Comparison of ENCODE assay signal across 11 cellular contexts in the genomic region with DNA sequence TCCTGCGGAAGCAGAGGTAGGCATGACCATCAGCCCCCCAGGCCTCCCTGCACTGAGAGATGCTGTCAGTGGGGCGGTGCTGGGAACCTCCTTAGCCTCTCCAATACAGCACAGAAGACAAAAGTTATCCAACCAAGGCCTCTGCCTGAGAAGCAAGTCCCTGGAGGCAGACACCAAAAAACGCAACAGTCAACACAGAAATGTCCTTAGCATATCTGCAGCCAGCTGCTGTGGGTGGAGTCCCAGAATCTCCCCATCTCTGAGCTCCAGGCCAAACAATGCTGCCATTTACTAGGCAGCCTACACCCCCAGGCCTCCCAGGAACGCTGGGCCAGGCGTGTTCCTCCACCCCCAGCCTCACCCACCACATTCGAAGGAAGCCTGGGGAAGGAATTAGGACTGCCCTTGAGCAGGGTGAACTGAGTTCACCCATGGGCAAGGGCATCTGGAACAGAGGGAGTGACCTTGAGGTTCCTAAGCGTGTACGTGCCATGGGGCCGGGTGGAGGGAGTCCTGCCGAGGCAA. TPM values are rescaled to one million over a fixed set of nuclear protein-coding genes. Genes with fewer than 3 reads are reported as not detected.
DNase-seq lines count a peak whose midpoint lies in the region; ATAC-seq lines count a peak whose summit lies in the region.
"Had no signal": no experiment of that assay in that cellular context is flagged by ENCODE, and none has a peak within 500 bp of the region (broad histone marks: within the 10 kb centered on the region; RNA-seq: fewer than 3 reads in every experiment).

No MANE protein-coding gene starts in this region.

- peak overlapping the region; percentile 66 to 93 (median 78) for H3K4me2 ChIP-seq in BLaER1 treated with 17β-estradiol and CSF1 and Interleukin-3, amounts not matched to agents 10 nM and 100 nM

- H3K27me3 ChIP-seq in BLaER1 treated with 17β-estradiol and CSF1 and Interleukin-3, amounts not matched to agents 10 nM and 100 nM: no peaks in the 10 kb centered on the region
- H3K27me3 ChIP-seq: ascending aorta, pancreas had no signal

- no peak overlapping the region for H3K4me3 Mint-ChIP-seq in T-helper 17 cell
- no peak overlapping the region for H3K4me3 Mint-ChIP-seq in activated T-helper 1 cell treated with anti-CD3 and anti-CD28 coated beads, Interleukin-12 subunit alpha, Interleukin-12 subunit beta, Interleukin-2, Interleukin-4 antibody, amounts not matched to agents 30 ng/mL and 10 ng/mL and 1 ng/mL, durations not matched to agents 14 hours and 24 hours and 36 hours

- H3K9ac ChIP-seq in BLaER1 treated with 17β-estradiol and CSF1 and Interleukin-3, amounts not matched to agents 10 nM and 100 nM: peak overlapping the region; percentile 37 to 72 (median 54); a peak in 21 of 22 replicates

- DNase-seq in T-helper 17 cell (no peak), islet precursor cell (peak; percentile 97), GOT3 (lab: John Stamatoyannopoulos, UW) (no peak)
- no peak for DNase-seq in activated CD4-positive, alpha-beta T cell treated with anti-CD3 and anti-CD28 coated beads, Interleukin-2, amount 50 U/mL, for 48 hours
- DNase-seq in activated T-helper 1 cell treated with anti-CD3 and anti-CD28 coated beads, Interleukin-12 subunit alpha, Interleukin-12 subunit beta, Interleukin-2, Interleukin-4 antibody, amounts not matched to agents 30 ng/mL and 10 ng/mL and 1 ng/mL, durations not matched to agents 14 hours and 24 hours and 36 hours (ENCODE audit: low spot score): no peak
- DNase-seq: NCI-H187 treated with DMSO at 0.1 percent for 48 hours had no signal

- peaks cover 50 to 94% (median 69%) of the 10 kb centered on the region in 11 experiments for H3K36me3 ChIP-seq in BLaER1 treated with 17β-estradiol and CSF1 and Interleukin-3, amounts not matched to agents 10 nM and 100 nM
- H3K36me3 ChIP-seq: ascending aorta, pancreas had no signal

- no peaks in the 10 kb centered on the region for H3K27me3 Mint-ChIP-seq in T-helper 17 cell
- H3K27me3 Mint-ChIP-seq in activated T-helper 1 cell treated with anti-CD3 and anti-CD28 coated beads, Interleukin-12 subunit alpha, Interleukin-12 subunit beta, Interleukin-2, Interleukin-4 antibody, amounts not matched to agents 30 ng/mL and 10 ng/mL and 1 ng/mL, durations not matched to agents 14 hours and 24 hours and 36 hours (ENCODE audit: insufficient read depth): no peaks in the 10 kb centered on the region

- no peak overlapping the region; a peak in 1 of 20 replicates for H3K4me3 ChIP-seq in BLaER1 treated with 17β-estradiol and CSF1 and Interleukin-3, amounts not matched to agents 10 nM and 100 nM
- H3K4me3 ChIP-seq: ascending aorta, pancreas had no signal

- H3K9me3 Mint-ChIP-seq in activated T-helper 1 cell treated with anti-CD3 and anti-CD28 coated beads, Interleukin-12 subunit alpha, Interleukin-12 subunit beta, Interleukin-2, Interleukin-4 antibody, amounts not matched to agents 30 ng/mL and 10 ng/mL and 1 ng/mL, durations not matched to agents 14 hours and 24 hours and 36 hours: no peaks in the 10 kb centered on the region

- ATAC-seq in GM21447 (IDR thresholded peaks at IDR 0.05; ENCODE audit: unreplicated experiment): peak; percentile 59
- ATAC-seq in T-helper 17 cell: peak; percentile 32
- no peak for ATAC-seq in HG02938 (IDR thresholded peaks at IDR 0.05; ENCODE audit: unreplicated experiment)

- peak overlapping the region; percentile 95 for H3K27ac Mint-ChIP-seq in T-helper 17 cell
- H3K27ac Mint-ChIP-seq in activated T-helper 1 cell treated with anti-CD3 and anti-CD28 coated beads, Interleukin-12 subunit alpha, Interleukin-12 subunit beta, Interleukin-2, Interleukin-4 antibody, amounts not matched to agents 30 ng/mL and 10 ng/mL and 1 ng/mL, durations not matched to agents 14 hours and 24 hours and 36 hours: no peak overlapping the region

- H3K36me3 Mint-ChIP-seq in T-helper 17 cell (ENCODE audit: low read depth): peaks cover 2% of the 10 kb centered on the region
- peaks cover 16% of the 10 kb centered on the region for H3K36me3 Mint-ChIP-seq in activated T-helper 1 cell treated with anti-CD3 and anti-CD28 coated beads, Interleukin-12 subunit alpha, Interleukin-12 subunit beta, Interleukin-2, Interleukin-4 antibody, amounts not matched to agents 30 ng/mL and 10 ng/mL and 1 ng/mL, durations not matched to agents 14 hours and 24 hours and 36 hours (ENCODE audit: low read depth)

- peak overlapping the region; percentile 4 to 77 (median 67); a peak in 21 of 22 replicates for H3K27ac ChIP-seq in BLaER1 treated with 17β-estradiol and CSF1 and Interleukin-3, amounts not matched to agents 10 nM and 100 nM
- H3K27ac ChIP-seq: ascending aorta, pancreas had no signal

- H3K4me1 Mint-ChIP-seq in T-helper 17 cell: peaks cover 63% of the 10 kb centered on the region
- peaks cover 36% of the 10 kb centered on the region for H3K4me1 Mint-ChIP-seq in activated T-helper 1 cell treated with anti-CD3 and anti-CD28 coated beads, Interleukin-12 subunit alpha, Interleukin-12 subunit beta, Interleukin-2, Interleukin-4 antibody, amounts not matched to agents 30 ng/mL and 10 ng/mL and 1 ng/mL, durations not matched to agents 14 hours and 24 hours and 36 hours (ENCODE audit: low read depth)

- intact Hi-C loops in activated T-helper 1 cell treated with anti-CD3 and anti-CD28 coated beads, Interleukin-12 subunit alpha, Interleukin-12 subunit beta, Interleukin-2, Interleukin-4 antibody, amounts not matched to agents 30 ng/mL and 10 ng/mL and 1 ng/mL, durations not matched to agents 14 hours and 24 hours and 36 hours (cut with micrococcal nuclease): no loop called here

- peaks cover 74 to 90% (median 84%) of the 10 kb centered on the region in 10 experiments for H3K4me1 ChIP-seq in BLaER1 treated with 17β-estradiol and CSF1 and Interleukin-3, amounts not matched to agents 10 nM and 100 nM
- H3K4me1 ChIP-seq: ascending aorta had no signal

- H4K20me1 ChIP-seq in BLaER1 treated with 17β-estradiol and CSF1 and Interleukin-3, amounts not matched to agents 10 nM and 100 nM: peaks cover 76 to 100% (median 88%) of the 10 kb centered on the region in 11 experiments

- H3K9me3 ChIP-seq in BLaER1 treated with 17β-estradiol and CSF1 and Interleukin-3, amounts not matched to agents 10 nM and 100 nM (replicated peaks in 1 of 11): peaks cover 0 to 1% (median 0%) of the 10 kb centered on the region in 11 experiments; a peak in 2 of 22 replicates
- no peaks in the 10 kb centered on the region for H3K9me3 ChIP-seq in T-helper 17 cell (ENCODE audit: control insufficient read depth, low read length, poor library complexity, severe bottlenecking)
- H3K9me3 ChIP-seq: ascending aorta, pancreas had no signal

RNA-seq across cellular contexts. Expression of a gene that starts 43.7 kb away (rescaled TPM):
- 100 to 1,000 TPM; 403 to 408 TPM for total RNA-seq in T-helper 17 cell
- 88.6 and 91.9 TPM in 2 replicates for total RNA-seq in activated T-helper 1 cell treated with anti-CD3 and anti-CD28 coated beads, Interleukin-12 subunit alpha, Interleukin-12 subunit beta, Interleukin-2, Interleukin-4 antibody, amounts not matched to agents 30 ng/mL and 10 ng/mL and 1 ng/mL, durations not matched to agents 14 hours and 24 hours and 36 hours

RNA-seq across cellular contexts. Expression of a gene that starts 49.6 kb away (rescaled TPM):
- not detected for total RNA-seq in T-helper 17 cell
- not detected in 2 replicates for total RNA-seq in activated T-helper 1 cell treated with anti-CD3 and anti-CD28 coated beads, Interleukin-12 subunit alpha, Interleukin-12 subunit beta, Interleukin-2, Interleukin-4 antibody, amounts not matched to agents 30 ng/mL and 10 ng/mL and 1 ng/mL, durations not matched to agents 14 hours and 24 hours and 36 hours
- total RNA-seq: ascending aorta, pancreas had no signal
